13 cellular contexts compared by ENCODE assay signal in genomic region chrX:129553619-129554288, GRCh38. TPM values are rescaled to one million over a fixed set of nuclear protein-coding genes. Genes with fewer than 3 reads are reported as not detected.
DNase-seq lines count a peak whose midpoint lies in the region; ATAC-seq, FAIRE-seq and TF ChIP-seq lines count a peak whose summit lies in the region.
"Had no signal": no experiment of that assay in that cellular context is flagged by ENCODE, and none has a peak within 500 bp of the region (broad histone marks: within the 10 kb centered on the region; RNA-seq: fewer than 3 reads in every experiment).

No MANE protein-coding gene starts in this region.

- in situ Hi-C loops in Panc1 (cut with HindIII; ENCODE audit: low pct_unique_long_range_greater_than_20kb, low sequenced_read_pairs): no loop called here

- DNase-seq in GM18507 (ENCODE audit: extremely low spot score, insufficient read length, low read depth): no peak
- DNase-seq in Panc1 (ENCODE audit: low read depth, low spot score): no peak
- DNase-seq in GM19240 (ENCODE audit: insufficient read length, low spot score): no peak
- DNase-seq in stimulated activated CD4-positive, alpha-beta T cell treated with anti-CD3 and anti-CD28 coated beads, Interleukin-4, amount 100 ng/mL, for 1 hour: no peak
- DNase-seq in stimulated activated CD4-positive, alpha-beta T cell treated with anti-CD3 and anti-CD28 coated beads, Interleukin-2, amount 100 ng/mL, for 48 hours: no peak
- no peak for DNase-seq in NCI-H2029 (lab: John Stamatoyannopoulos, UW)
- DNase-seq: COR-L47, dermis blood vessel endothelial cell, NCI-H1694 had no signal

- no peak overlapping the region for H3K27ac ChIP-seq in Panc1 (ENCODE audit: low read length)

- intact Hi-C loops in Panc1 (cut with micrococcal nuclease; ENCODE audit: unreplicated experiment): no loop called here

- H3K4me1 ChIP-seq in Panc1 (ENCODE audit: control insufficient read depth, insufficient read depth, low read length): no peaks in the 10 kb centered on the region

- H3K9me3 ChIP-seq in Panc1 (ENCODE audit: control insufficient read depth, insufficient read depth, low read depth, low read length): no peaks in the 10 kb centered on the region
- H3K9me3 ChIP-seq: HAP-1 had no signal

- TSS peak; percentile 39 for BruUV-seq in Panc1 (replicated peaks; lab: Mats Ljungman, UMichigan)

- no peak for TF ChIP-seq CTCF in Panc1 (IDR thresholded peaks at IDR 0.05)

- CTCF ChIA-PET in Panc1 (lab: Charles Lee): no interaction called here

- POLR2A ChIA-PET in Panc1 (lab: Charles Lee): no interaction called here

- FAIRE-seq in GM18507 (lab: Jason Lieb, UNC): peak; percentile 81

- peak; percentile 92 for ATAC-seq in GM21526 (IDR thresholded peaks at IDR 0.05; ENCODE audit: low FRiP score, unreplicated experiment)
- peak; percentile 91 for ATAC-seq in HG03139 (IDR thresholded peaks at IDR 0.05; ENCODE audit: unreplicated experiment)
- ATAC-seq in Panc1: no peak
- ATAC-seq: activated T-helper 17 cell treated with anti-CD3 and anti-CD28 coated beads, Interleukin-2, amount 50 U/mL, for 72 hours had no signal

- no peak overlapping the region for H3K4me3 ChIP-seq in Panc1 (ENCODE audit: low read depth in 2 of 2, low read length in 2 of 2)
- H3K4me3 ChIP-seq: HAP-1 had no signal

- H3K36me3 ChIP-seq in Panc1 (ENCODE audit: control insufficient read depth, insufficient read depth, low read length): peaks cover 24% of the 10 kb centered on the region

- H3K27me3 ChIP-seq in Panc1 (ENCODE audit: control insufficient read depth, insufficient read depth, low read length): no peaks in the 10 kb centered on the region

RNA-seq across cellular contexts. Expression of gene OCRL, which starts 13.7 kb away (rescaled TPM):
- 53.7 TPM for total RNA-seq in Panc1 (2021; ENCODE audit: unreplicated experiment)
- 29.4 TPM for polyA plus RNA-seq in Panc1 (2012; ENCODE audit: insufficient read length)

RNA-seq across cellular contexts. Expression of gene SMARCA1, which starts 30.5 kb away (rescaled TPM):
- 130 TPM for total RNA-seq in Panc1 (2021; ENCODE audit: unreplicated experiment)
- 75.1 TPM for polyA plus RNA-seq in Panc1 (2012; ENCODE audit: insufficient read length)
